In genomic region chr3:152322756-152323155, GRCh38 we compare ENCODE assay signal across 9 cellular contexts. TPM values are rescaled to one million over a fixed set of nuclear protein-coding genes. Genes with fewer than 3 reads are reported as not detected.
A peak's percentile ranks its signal among the peaks of the same experiment; 100 is the strongest.
DNase-seq lines count a peak whose midpoint lies in the region; ATAC-seq lines count a peak whose summit lies in the region.
"Had no signal": no experiment of that assay in that cellular context is flagged by ENCODE, and none has a peak within 500 bp of the region (broad histone marks: within the 10 kb centered on the region; RNA-seq: fewer than 3 reads in every experiment).

No MANE protein-coding gene starts in this region.

- no peaks in the 10 kb centered on the region for H3K27me3 Mint-ChIP-seq in activated CD4-positive, alpha-beta T cell treated with anti-CD3 and anti-CD28 coated beads for 36 hours
- H3K27me3 Mint-ChIP-seq in stimulated activated naive B cell treated with anti-CD40 and anti-IgM and Interleukin-4, amounts not matched to agents 10 μg/mL and 1 μg/mL and 100 μg/mL, for 72 hours = no peaks in the 10 kb centered on the region

- H3K27ac Mint-ChIP-seq in activated CD4-positive, alpha-beta T cell treated with anti-CD3 and anti-CD28 coated beads for 36 hours = peak overlapping the region; percentile 48
- H3K27ac Mint-ChIP-seq in stimulated activated naive B cell treated with anti-CD40 and anti-IgM and Interleukin-4, amounts not matched to agents 10 μg/mL and 1 μg/mL and 100 μg/mL, for 72 hours = no peak overlapping the region

- intact Hi-C loops in activated CD4-positive, alpha-beta T cell treated with anti-CD3 and anti-CD28 coated beads for 36 hours (cut with DNase I, micrococcal nuclease) = loop anchor here in 1 of 2 experiments (10.0 kb wide), 1 partner anchor 1302 kb away; no protein-coding TSS in a partner anchor

- H3K4me3 Mint-ChIP-seq in activated CD4-positive, alpha-beta T cell treated with anti-CD3 and anti-CD28 coated beads for 36 hours = peak overlapping the region; percentile 18
- no peak overlapping the region for H3K4me3 Mint-ChIP-seq in stimulated activated naive B cell treated with anti-CD40 and anti-IgM and Interleukin-4, amounts not matched to agents 10 μg/mL and 1 μg/mL and 100 μg/mL, for 72 hours

- no peak for ATAC-seq in activated CD4-positive, alpha-beta T cell treated with anti-CD3 and anti-CD28 coated beads for 36 hours
- ATAC-seq in HG03139 (IDR thresholded peaks at IDR 0.05; ENCODE audit: unreplicated experiment) = peak; percentile 63
- peak; percentile 30 to 48 for ATAC-seq in stimulated activated naive B cell treated with anti-CD40 and anti-IgM and Interleukin-4, amounts not matched to agents 10 μg/mL and 1 μg/mL and 100 μg/mL, for 72 hours (replicated peaks)
- ATAC-seq: Panc1 had no signal

- POLR2A ChIA-PET in activated CD4-positive, alpha-beta T cell treated with anti-CD3 and anti-CD28 coated beads for 36 hours (lab: Charles Lee) = no interaction called here

- no peak for DNase-seq in activated CD4-positive, alpha-beta T cell treated with anti-CD3 and anti-CD28 coated beads for 36 hours
- no peak for DNase-seq in activated CD4-positive, alpha-beta T cell treated with anti-CD3 and anti-CD28 coated beads, Interleukin-2, amount 50 U/mL, for 4 hours
- DNase-seq in stimulated activated naive B cell treated with anti-CD40 and anti-IgM and Interleukin-4, amounts not matched to agents 10 μg/mL and 1 μg/mL and 100 μg/mL, for 72 hours = no peak
- no peak for DNase-seq in ACHN
- DNase-seq in DMS114 treated with DMSO at 0.1 percent for 48 hours (lab: John Stamatoyannopoulos, UW; ENCODE audit: unreplicated experiment) = no peak
- no peak for DNase-seq in NCI-H748 treated with DMSO at 0.1 percent for 48 hours (lab: John Stamatoyannopoulos, UW)

- peaks cover 37% of the 10 kb centered on the region for H3K36me3 Mint-ChIP-seq in activated CD4-positive, alpha-beta T cell treated with anti-CD3 and anti-CD28 coated beads for 36 hours (ENCODE audit: low read depth)
- peaks cover 22 to 32% of the 10 kb centered on the region in 2 donors for H3K36me3 Mint-ChIP-seq in stimulated activated naive B cell treated with anti-CD40 and anti-IgM and Interleukin-4, amounts not matched to agents 10 μg/mL and 1 μg/mL and 100 μg/mL, for 72 hours

- in situ Hi-C loops in ACHN (cut with HindIII; ENCODE audit: low pct_ligation_motif_present, low pct_unique_long_range_greater_than_20kb, low sequenced_read_pairs) = no loop called here

- CTCF ChIA-PET in activated CD4-positive, alpha-beta T cell treated with anti-CD3 and anti-CD28 coated beads for 36 hours (lab: Charles Lee) = no interaction called here

- H3K27ac ChIP-seq in angular gyrus (ENCODE audit: low read depth, low read length) = peak overlapping the region; percentile 0

- peaks cover 82% of the 10 kb centered on the region for H3K4me1 Mint-ChIP-seq in activated CD4-positive, alpha-beta T cell treated with anti-CD3 and anti-CD28 coated beads for 36 hours
- peaks cover 26 to 74% of the 10 kb centered on the region in 2 donors for H3K4me1 Mint-ChIP-seq in stimulated activated naive B cell treated with anti-CD40 and anti-IgM and Interleukin-4, amounts not matched to agents 10 μg/mL and 1 μg/mL and 100 μg/mL, for 72 hours

- no peaks in the 10 kb centered on the region for H3K9me3 Mint-ChIP-seq in activated CD4-positive, alpha-beta T cell treated with anti-CD3 and anti-CD28 coated beads for 36 hours (ENCODE audit: low read depth)
- peaks cover 1 to 4% of the 10 kb centered on the region in 2 donors for H3K9me3 Mint-ChIP-seq in stimulated activated naive B cell treated with anti-CD40 and anti-IgM and Interleukin-4, amounts not matched to agents 10 μg/mL and 1 μg/mL and 100 μg/mL, for 72 hours

RNA-seq across cellular contexts. Expression of gene MBNL1, which starts 54.0 kb away (rescaled TPM):
- 100 to 1,000 TPM; 317 to 481 TPM for total RNA-seq in activated CD4-positive, alpha-beta T cell treated with anti-CD3 and anti-CD28 coated beads for 36 hours
